In genomic region chr22:21563912-21564311, GRCh38 we compare ENCODE assay signal across 24 cellular contexts. TPM values are rescaled to one million over a fixed set of nuclear protein-coding genes. Genes with fewer than 3 reads are reported as not detected.
"Had no signal": no experiment of that assay in that cellular context is flagged by ENCODE, and none has a peak within 500 bp of the region (broad histone marks: within the 10 kb centered on the region; RNA-seq: fewer than 3 reads in every experiment).

No MANE protein-coding gene starts in this region.

- H3K36me3 ChIP-seq: lower lobe of right lung, sigmoid colon, thoracic aorta, tibial nerve, upper lobe of right lung, vagina had no signal

- H3K4me3 Mint-ChIP-seq: naive thymus-derived CD8-positive, alpha-beta T cell; stimulated activated memory B cell treated with anti-CD40 and anti-IgM and Interleukin-4, amounts not matched to agents 10 μg/mL and 1 μg/mL and 100 μg/mL, for 72 hours had no signal

- ATAC-seq: left ventricle myocardium superior; lower lobe of right lung; naive thymus-derived CD8-positive, alpha-beta T cell; psoas muscle; right cardiac atrium; stimulated activated memory B cell treated with anti-CD40 and anti-IgM and Interleukin-4, amounts not matched to agents 10 μg/mL and 1 μg/mL and 100 μg/mL, for 72 hours; stimulated activated naive CD8-positive, alpha-beta T cell treated with anti-CD3 and anti-CD28 coated beads, Interleukin-15, Interleukin-2, amounts not matched to agents 100 U/mL and 50 U/mL, for 24 hours; upper lobe of right lung had no signal

- FAIRE-seq: colon, frontal cortex, keratinocyte had no signal

- DNase-seq: dorsolateral prefrontal cortex; effector CD4-positive, alpha-beta T cell; head of caudate nucleus; left ventricle myocardium superior; lower lobe of right lung; naive thymus-derived CD8-positive, alpha-beta T cell; nucleus accumbens; psoas muscle; right cardiac atrium; sigmoid colon; stimulated activated CD4-positive, alpha-beta T cell treated with anti-CD3 and anti-CD28 coated beads, Interleukin-4, amount 100 ng/mL, for 4 hours; stimulated activated naive CD8-positive, alpha-beta T cell treated with anti-CD3 and anti-CD28 coated beads, Interleukin-15, Interleukin-2, amounts not matched to agents 100 U/mL and 50 U/mL, for 24 hours; upper lobe of right lung had no signal

- H3K27ac Mint-ChIP-seq: stimulated activated memory B cell treated with anti-CD40 and anti-IgM and Interleukin-4, amounts not matched to agents 10 μg/mL and 1 μg/mL and 100 μg/mL, for 72 hours had no signal

- H3K9me3 ChIP-seq: lower lobe of right lung, psoas muscle, sigmoid colon, thoracic aorta, tibial nerve, upper lobe of right lung, vagina had no signal

- H3K27me3 Mint-ChIP-seq: naive thymus-derived CD8-positive, alpha-beta T cell; stimulated activated memory B cell treated with anti-CD40 and anti-IgM and Interleukin-4, amounts not matched to agents 10 μg/mL and 1 μg/mL and 100 μg/mL, for 72 hours had no signal

- H3K27ac ChIP-seq: dorsolateral prefrontal cortex, lower lobe of right lung, psoas muscle, sigmoid colon, thoracic aorta, tibial nerve, upper lobe of right lung, vagina had no signal

- H3K4me3 ChIP-seq: dorsolateral prefrontal cortex, lower lobe of right lung, psoas muscle, sigmoid colon, thoracic aorta, tibial nerve, upper lobe of right lung, vagina had no signal

- H3K36me3 Mint-ChIP-seq: stimulated activated memory B cell treated with anti-CD40 and anti-IgM and Interleukin-4, amounts not matched to agents 10 μg/mL and 1 μg/mL and 100 μg/mL, for 72 hours had no signal

- H3K27me3 ChIP-seq: dorsolateral prefrontal cortex, sigmoid colon, tibial nerve, upper lobe of right lung, vagina had no signal

- H3K9me3 Mint-ChIP-seq: naive thymus-derived CD8-positive, alpha-beta T cell; stimulated activated memory B cell treated with anti-CD40 and anti-IgM and Interleukin-4, amounts not matched to agents 10 μg/mL and 1 μg/mL and 100 μg/mL, for 72 hours had no signal

RNA-seq across cellular contexts. Expression of gene RIMBP3C, which starts 12.7 kb away (rescaled TPM):
- total RNA-seq: glomerular endothelial cell, left ventricle myocardium superior, myocyte, osteocyte, psoas muscle, skeletal muscle tissue, vagina had no signal
